Comparison of ENCODE assay signal across 8 cellular contexts in the genomic region with DNA sequence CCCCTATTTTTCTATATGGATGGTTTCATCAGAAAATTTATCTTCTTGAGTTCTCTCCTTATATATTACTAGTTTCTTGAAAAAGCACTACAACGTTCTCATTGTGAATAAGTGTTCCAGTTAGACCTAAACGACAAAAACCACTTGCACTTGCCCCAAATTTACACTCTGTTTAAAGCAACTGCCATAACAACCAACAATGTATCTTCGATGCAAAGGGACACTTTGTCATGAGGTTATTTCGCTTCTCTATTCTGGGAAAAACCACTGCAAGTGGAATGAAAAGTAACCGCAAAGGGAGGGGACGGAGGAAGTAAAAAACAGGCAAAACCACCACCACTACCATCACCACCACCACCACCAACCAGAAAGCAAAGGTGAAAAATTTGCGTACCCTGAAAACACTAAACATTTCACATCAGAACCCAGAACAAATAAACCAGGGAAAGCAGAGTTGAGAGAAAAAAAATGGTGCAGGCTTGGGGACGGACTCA. TPM values are rescaled to one million over a fixed set of nuclear protein-coding genes. Genes with fewer than 3 reads are reported as not detected.
DNase-seq lines count a peak whose midpoint lies in the region; ATAC-seq and TF ChIP-seq lines count a peak whose summit lies in the region.

No MANE protein-coding gene starts in this region.

- no peak for TF ChIP-seq CTCF in BJ (IDR thresholded peaks at IDR 0.05; ENCODE audit: insufficient read depth, low read depth, low read length)
- TF ChIP-seq CTCF in H9 (conservative IDR thresholded peaks at IDR 0.05): no peak
- TF ChIP-seq CTCF in VCaP (conservative IDR thresholded peaks at IDR 0.05): no peak
- no peak for TF ChIP-seq CTCF in psoas muscle (IDR thresholded peaks at IDR 0.05)

- H3K9me3 ChIP-seq in H9 (ENCODE audit: control insufficient read depth, low read depth, low read length) (no peaks in the 10 kb centered on the region), psoas muscle (no peaks in the 10 kb centered on the region)

- no peak for DNase-seq in BJ (ENCODE audit: low read depth)
- DNase-seq in H9: no peak
- DNase-seq in epithelial cell of prostate (ENCODE audit: low read depth, low spot score): no peak
- DNase-seq in psoas muscle: no peak
- no peak for DNase-seq in mesenteric fat pad (ENCODE audit: low spot score)
- DNase-seq in UCSD-AML1 (lab: John Stamatoyannopoulos, UW; ENCODE audit: unreplicated experiment): no peak

- no peak overlapping the region for H2BK12ac ChIP-seq in H9 (ENCODE audit: insufficient read length, low read depth, low read length)

- peaks cover 1% of the 10 kb centered on the region; the same call in 1 of the 2 replicates for H3K79me2 ChIP-seq in H9 (ENCODE audit: insufficient read depth, low read length)

- peak overlapping the region; percentile 96 to 99 (median 99) for H3K27ac Mint-ChIP-seq in H9

- peaks cover 17% of the 10 kb centered on the region for H3K23me2 ChIP-seq in H9 (ENCODE audit: insufficient read length, low read depth, low read length, poor library complexity, severe bottlenecking)

- H3K79me1 ChIP-seq in H9 (ENCODE audit: insufficient read depth, low read depth, low read length, poor library complexity, severe bottlenecking): peaks cover 2% of the 10 kb centered on the region

- peak overlapping the region; percentile 5 for H2AFZ ChIP-seq in H9 (ENCODE audit: low read length)

- peak overlapping the region; percentile 88 for H3K14ac ChIP-seq in H9 (ENCODE audit: insufficient read depth, low read length)

- H3K4me1 Mint-ChIP-seq in H9: peaks cover 24 to 35% of the 10 kb centered on the region in 2 experiments

- H3K36me3 Mint-ChIP-seq in H9 (ENCODE audit: insufficient read depth in 1 of 3, low read depth in 3 of 3): peaks cover 3 to 9% (median 8%) of the 10 kb centered on the region in 3 experiments; a peak in 6 of 7 replicates

- H3K27me3 Mint-ChIP-seq in H9 (ENCODE audit: low read depth): no peaks in the 10 kb centered on the region

- no peak overlapping the region for H3K23ac ChIP-seq in H9 (ENCODE audit: insufficient read length, low read depth, low read length)

- no peak overlapping the region for H2AK5ac ChIP-seq in H9 (ENCODE audit: insufficient read length, low read length)

- peak overlapping the region; percentile 96 for H3K4me2 ChIP-seq in H9 (ENCODE audit: insufficient read depth, insufficient read length, low read length)

- H4K91ac ChIP-seq in H9 (ENCODE audit: insufficient read length, low read depth, low read length): no peak overlapping the region

- H4K20me1 ChIP-seq in H9 (ENCODE audit: control insufficient read depth, insufficient read depth, insufficient read length): no peaks in the 10 kb centered on the region

- no peak overlapping the region for H3K56ac ChIP-seq in H9 (ENCODE audit: insufficient read length, low read depth, low read length)

- H3K4me3 Mint-ChIP-seq in H9: peak overlapping the region; percentile 83 to 91

- peak overlapping the region; percentile 24; the same call in 1 of the 2 replicates for H3K4ac ChIP-seq in H9 (ENCODE audit: low read depth, low read length)

- H3K9me3 Mint-ChIP-seq in H9: no peaks in the 10 kb centered on the region; a peak in 1 of 5 replicates

- CTCF ChIA-PET in BJ (lab: Yijun Ruan, JAX): interaction anchor here (0.6 to 2.3 kb wide), 13 partner anchors 8 to 1291 kb away, joined by 3 to 16 read pairs (median 4); no protein-coding TSS in a partner anchor

- H3K4me1 ChIP-seq in H9 (ENCODE audit: insufficient read depth, low read length) (no peaks in the 10 kb centered on the region), psoas muscle (peaks cover 15% of the 10 kb centered on the region)

- WGBS in H9 (ENCODE audit: extremely low coverage, insufficient read length, low lambda C conversion rate): no CpG with 5 or more reads among the region's 8 CpGs
- WGBS in psoas muscle, 3 donors: 9 to 18% (median 10%) methylated on average over 8 of the region's 8 CpGs

- peak overlapping the region; percentile 84 for H3T11ph ChIP-seq in H9 (ENCODE audit: low read length)

- H3K18ac ChIP-seq in H9 (ENCODE audit: insufficient read length, low read depth, low read length): peak overlapping the region; percentile 76

- POLR2A ChIA-PET in BJ (lab: Charles Lee): no interaction called here

- no peak overlapping the region for H2BK15ac ChIP-seq in H9 (ENCODE audit: low read depth, low read length)

- H3K36me3 ChIP-seq in BJ (ENCODE audit: control insufficient read depth, insufficient read depth, low read length): no peaks in the 10 kb centered on the region
- no peaks in the 10 kb centered on the region for H3K36me3 ChIP-seq in psoas muscle (ENCODE audit: insufficient read depth in 1 of 2, low read depth in 1 of 2)

- peak overlapping the region; percentile 5 for H2BK5ac ChIP-seq in H9 (ENCODE audit: insufficient read length, low read length)

- no peak overlapping the region for H4K8ac ChIP-seq in H9 (replicated peaks; ENCODE audit: insufficient read length, low read depth, low read length)

- peak overlapping the region; percentile 84 for H3K27ac ChIP-seq in H9 (ENCODE audit: insufficient read length, low read depth, low read length)
- H3K27ac ChIP-seq in VCaP: peak overlapping the region; percentile 100
- H3K27ac ChIP-seq in epithelial cell of prostate: peak overlapping the region; percentile 98
- H3K27ac ChIP-seq in psoas muscle: peak overlapping the region; percentile 98

- peak overlapping the region; percentile 74 for H3K9ac ChIP-seq in H9 (ENCODE audit: extremely low read depth, insufficient read length, low read length)

- ATAC-seq in psoas muscle (no peak), HG03521 (IDR thresholded peaks at IDR 0.05; ENCODE audit: unreplicated experiment) (no peak)

- no peak overlapping the region for H4K5ac ChIP-seq in H9 (ENCODE audit: insufficient read length, low read depth, low read length)

- intact Hi-C loops in psoas muscle (cut with DNase I): loop anchor here (5.0 to 10.0 kb wide), 2 partner anchors 78 to 259 kb away; a partner anchor contains a TSS

- no peak overlapping the region for H2BK20ac ChIP-seq in H9 (ENCODE audit: low read depth, low read length, poor library complexity, severe bottlenecking)

- no peaks in the 10 kb centered on the region for H3K27me3 ChIP-seq in BJ (ENCODE audit: control insufficient read depth, insufficient read depth, low read length)
- H3K27me3 ChIP-seq in H9 (ENCODE audit: insufficient read depth, low read length): no peaks in the 10 kb centered on the region
- no peaks in the 10 kb centered on the region for H3K27me3 ChIP-seq in psoas muscle (ENCODE audit: insufficient read depth in 3 of 3, low read length in 2 of 3)

- H3K4me3 ChIP-seq in BJ (ENCODE audit: low read depth, low read length) (peak overlapping the region; percentile 81), psoas muscle (peak overlapping the region; percentile 86)

- no peak overlapping the region for H2BK120ac ChIP-seq in H9 (ENCODE audit: low read depth, low read length, poor library complexity, severe bottlenecking)

RNA-seq across cellular contexts. Expression of a gene that starts 1.2 kb away (rescaled TPM):
- polyA plus RNA-seq in BJ (2011; rRNA removed) (1.5 and 2.3 TPM in 2 replicates), psoas muscle (1 to 10 TPM; 1.1 to 1.6 (median 1.1) TPM)
- 1.8 TPM in 2 replicates for polyA minus RNA-seq in BJ (2011; rRNA and poly(A)+ RNA removed)
- total RNA-seq in H9 (2021) (35.0 and 36.4 TPM in 2 replicates), psoas muscle (1 to 10 TPM; 2.7 to 6.8 (median 3.2) TPM), mesenteric fat pad (6.4 TPM)
